In genomic region chr17:76238847-76239537, GRCh38 we compare ENCODE assay signal across 1 cellular context.
TF ChIP-seq lines count a peak whose summit lies in the region.

No MANE protein-coding gene starts in this region.

TF ChIP-seq in GM12878, 131 proteins besides CTCF, POLR2A, EP300 and RAD21:
- no peak for TF ChIP-seq CEBPZ (IDR thresholded peaks at IDR 0.05; ENCODE audit: low read depth, low read length)
- no peak for TF ChIP-seq POU2F2 (IDR thresholded peaks at IDR 0.05; ENCODE audit: borderline replicate concordance, low read depth, low read length)
- no peak for TF ChIP-seq BACH1 (IDR thresholded peaks at IDR 0.05; ENCODE audit: borderline replicate concordance)
- TF ChIP-seq CREB1 (IDR thresholded peaks at IDR 0.05; ENCODE audit: low read depth) = no peak
- no peak for TF ChIP-seq PAX5 (IDR thresholded peaks at IDR 0.05; ENCODE audit: borderline replicate concordance, low read depth, low read length)
- no peak; the same call in 1 of the 2 replicates for TF ChIP-seq EED (IDR thresholded peaks at IDR 0.05; ENCODE audit: low read depth)
- TF ChIP-seq RB1 (IDR thresholded peaks at IDR 0.05; ENCODE audit: borderline replicate concordance) = no peak
- TF ChIP-seq GATAD2B (conservative IDR thresholded peaks at IDR 0.05; ENCODE audit: low read depth) = no peak
- TF ChIP-seq E4F1 (IDR thresholded peaks at IDR 0.05; ENCODE audit: borderline replicate concordance, partially characterized antibody) = no peak
- TF ChIP-seq HSF1 (IDR thresholded peaks at IDR 0.05; ENCODE audit: low read depth, low read length) = no peak
- no peak for TF ChIP-seq RELB (IDR thresholded peaks at IDR 0.05; ENCODE audit: low read depth)
TF ChIP-seq in GM12878: peak in this region for 0.
